15 cellular contexts compared by ENCODE assay signal in the genomic region with DNA sequence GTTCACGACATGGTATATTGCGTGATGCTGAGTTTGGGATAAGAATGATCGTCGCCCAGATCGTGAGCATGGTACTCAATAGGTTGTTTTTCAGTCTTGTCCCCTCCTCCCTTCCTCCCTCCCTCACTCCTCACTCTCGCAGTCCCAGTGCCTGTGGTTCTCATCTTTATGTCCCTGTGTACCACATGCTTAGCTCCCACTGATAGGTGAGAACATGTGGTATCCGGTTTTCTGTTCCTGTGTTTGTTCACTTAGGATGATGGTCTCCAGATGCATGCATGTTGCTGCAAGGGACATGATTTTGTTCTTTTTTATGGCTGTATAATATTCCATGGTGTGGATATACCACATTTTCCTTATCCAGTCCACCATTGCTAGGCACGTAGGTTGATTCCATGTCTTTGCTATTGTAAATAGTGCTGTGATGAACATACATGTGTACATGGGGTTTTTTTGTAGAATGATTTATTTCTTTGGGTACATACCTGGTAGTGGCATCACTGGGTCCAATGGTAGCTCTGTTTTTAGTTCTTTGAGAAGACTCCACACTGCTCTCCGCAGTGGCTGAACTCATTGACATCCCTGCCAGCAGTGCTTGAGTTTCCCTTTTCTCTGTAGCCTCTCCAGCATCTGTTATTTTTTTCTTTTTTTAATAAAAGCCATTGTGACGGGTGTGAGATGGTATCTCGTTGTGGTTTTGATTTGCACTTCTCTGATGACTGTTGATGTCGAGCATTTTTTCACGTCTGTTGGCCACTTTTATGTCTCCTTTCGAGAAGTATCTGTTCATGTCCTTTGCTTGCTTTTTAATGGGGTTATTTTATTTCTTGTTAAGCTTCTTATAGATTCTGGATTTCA. TPM values are rescaled to one million over a fixed set of nuclear protein-coding genes. Genes with fewer than 3 reads are reported as not detected.
DNase-seq lines count a peak whose midpoint lies in the region; TF ChIP-seq lines count a peak whose summit lies in the region.
"Had no signal": no experiment of that assay in that cellular context is flagged by ENCODE, and none has a peak within 500 bp of the region (broad histone marks: within the 10 kb centered on the region; RNA-seq: fewer than 3 reads in every experiment).

No MANE protein-coding gene starts in this region.

- peaks cover 81% of the 10 kb centered on the region for H3K36me3 Mint-ChIP-seq in activated T-helper 2 cell treated with anti-CD3 and anti-CD28 coated beads, Interferon-gamma antibody, Interleukin-2, Interleukin-4, amounts not matched to agents 10 μg/mL and 5 μg/mL and 100 μg/mL, durations not matched to agents 14 hours and 24 hours and 36 hours (ENCODE audit: low read depth)
- peaks cover 89% of the 10 kb centered on the region for H3K36me3 Mint-ChIP-seq in nephron progenitor cell (ENCODE audit: low read depth)

- peak; percentile 60 for DNase-seq in activated effector memory CD4-positive, alpha-beta T cell treated with anti-CD3 and anti-CD28 coated beads, Interleukin-2, amount 50 U/mL, for 16 hours
- no peak for DNase-seq in activated effector memory CD4-positive, alpha-beta T cell treated with Interleukin-2 at 50 U/mL for 16 hours
- DNase-seq in KBM-7 = peak; percentile 50
- no peak for DNase-seq in activated T-helper 2 cell treated with anti-CD3 and anti-CD28 coated beads, Interferon-gamma antibody, Interleukin-2, Interleukin-4, amounts not matched to agents 10 μg/mL and 5 μg/mL and 100 μg/mL, durations not matched to agents 14 hours and 24 hours and 36 hours (ENCODE audit: low spot score)
- no peak for DNase-seq in nephron progenitor cell
- DNase-seq in GDM1 (lab: John Stamatoyannopoulos, UW) = no peak
- no peak for DNase-seq in NCI-H1092 treated with DMSO at 0.1 percent for 48 hours (lab: John Stamatoyannopoulos, UW)
- DNase-seq in NCI-H510A treated with DMSO at 0.1 percent for 48 hours (lab: John Stamatoyannopoulos, UW) = no peak
- DNase-seq: cerebellar nuclear complex, foreskin fibroblast, left colon, NCI-H1930, NCI-H446, sigmoid colon, testis had no signal

- TF ChIP-seq CTCF in nephron progenitor cell (IDR thresholded peaks at IDR 0.05) = no peak

- peaks cover 51% of the 10 kb centered on the region for H3K9me3 Mint-ChIP-seq in activated T-helper 2 cell treated with anti-CD3 and anti-CD28 coated beads, Interferon-gamma antibody, Interleukin-2, Interleukin-4, amounts not matched to agents 10 μg/mL and 5 μg/mL and 100 μg/mL, durations not matched to agents 14 hours and 24 hours and 36 hours
- peaks cover 86% of the 10 kb centered on the region for H3K9me3 Mint-ChIP-seq in nephron progenitor cell

- intact Hi-C loops in activated T-helper 2 cell treated with anti-CD3 and anti-CD28 coated beads, Interferon-gamma antibody, Interleukin-2, Interleukin-4, amounts not matched to agents 10 μg/mL and 5 μg/mL and 100 μg/mL, durations not matched to agents 14 hours and 24 hours and 36 hours (cut with micrococcal nuclease) = loop anchor here (1.0 to 5.0 kb wide), 3 partner anchors 31 to 47 kb away; partner anchors contain the start of genes ALG12, BRD1 and CRELD2

- peaks cover 56% of the 10 kb centered on the region for H3K4me1 Mint-ChIP-seq in activated T-helper 2 cell treated with anti-CD3 and anti-CD28 coated beads, Interferon-gamma antibody, Interleukin-2, Interleukin-4, amounts not matched to agents 10 μg/mL and 5 μg/mL and 100 μg/mL, durations not matched to agents 14 hours and 24 hours and 36 hours (ENCODE audit: low read depth)
- H3K4me1 Mint-ChIP-seq in nephron progenitor cell = no peaks in the 10 kb centered on the region

- in situ Hi-C loops in KBM-7 (cut with MboI; ENCODE audit: low pct_unique_long_range_greater_than_20kb, low sequenced_read_pairs) = no loop called here

- H3K4me3 Mint-ChIP-seq in activated T-helper 2 cell treated with anti-CD3 and anti-CD28 coated beads, Interferon-gamma antibody, Interleukin-2, Interleukin-4, amounts not matched to agents 10 μg/mL and 5 μg/mL and 100 μg/mL, durations not matched to agents 14 hours and 24 hours and 36 hours (ENCODE audit: low read depth) = peak overlapping the region; percentile 34
- H3K4me3 Mint-ChIP-seq in nephron progenitor cell = peak overlapping the region; percentile 8

- H3K27me3 Mint-ChIP-seq in activated T-helper 2 cell treated with anti-CD3 and anti-CD28 coated beads, Interferon-gamma antibody, Interleukin-2, Interleukin-4, amounts not matched to agents 10 μg/mL and 5 μg/mL and 100 μg/mL, durations not matched to agents 14 hours and 24 hours and 36 hours (ENCODE audit: low read depth) = no peaks in the 10 kb centered on the region
- H3K27me3 Mint-ChIP-seq in nephron progenitor cell (ENCODE audit: low read depth, poor library complexity) = peaks cover 5% of the 10 kb centered on the region

- peak overlapping the region; percentile 69 for H3K27ac Mint-ChIP-seq in activated T-helper 2 cell treated with anti-CD3 and anti-CD28 coated beads, Interferon-gamma antibody, Interleukin-2, Interleukin-4, amounts not matched to agents 10 μg/mL and 5 μg/mL and 100 μg/mL, durations not matched to agents 14 hours and 24 hours and 36 hours
- no peak overlapping the region for H3K27ac Mint-ChIP-seq in nephron progenitor cell

RNA-seq across cellular contexts. Expression of gene ZBED4, which starts 16.4 kb away (rescaled TPM):
- 25.2 and 25.6 TPM in 2 replicates for total RNA-seq in activated T-helper 2 cell treated with anti-CD3 and anti-CD28 coated beads, Interferon-gamma antibody, Interleukin-2, Interleukin-4, amounts not matched to agents 10 μg/mL and 5 μg/mL and 100 μg/mL, durations not matched to agents 14 hours and 24 hours and 36 hours

RNA-seq across cellular contexts. Expression of gene BRD1, which starts 42.4 kb away (rescaled TPM):
- total RNA-seq in activated T-helper 2 cell treated with anti-CD3 and anti-CD28 coated beads, Interferon-gamma antibody, Interleukin-2, Interleukin-4, amounts not matched to agents 10 μg/mL and 5 μg/mL and 100 μg/mL, durations not matched to agents 14 hours and 24 hours and 36 hours = 41.3 and 46.2 TPM in 2 replicates

RNA-seq across cellular contexts. Expression of gene ALG12, which starts 48.2 kb away (rescaled TPM):
- total RNA-seq in activated T-helper 2 cell treated with anti-CD3 and anti-CD28 coated beads, Interferon-gamma antibody, Interleukin-2, Interleukin-4, amounts not matched to agents 10 μg/mL and 5 μg/mL and 100 μg/mL, durations not matched to agents 14 hours and 24 hours and 36 hours = 15.5 and 16.5 TPM in 2 replicates

RNA-seq across cellular contexts. Expression of gene CRELD2, which starts 48.4 kb away (rescaled TPM):
- total RNA-seq in activated T-helper 2 cell treated with anti-CD3 and anti-CD28 coated beads, Interferon-gamma antibody, Interleukin-2, Interleukin-4, amounts not matched to agents 10 μg/mL and 5 μg/mL and 100 μg/mL, durations not matched to agents 14 hours and 24 hours and 36 hours = 49.9 and 52.9 TPM in 2 replicates

Comparison
In these comparisons a context has a peak if more than half of its experiments do, and no peak if none do; other contexts are left out.
1. DNase-seq: peak in activated effector memory CD4-positive, alpha-beta T cell treated with anti-CD3 and anti-CD28 coated beads, Interleukin-2, amount 50 U/mL, for 16 hours (single experiment) and KBM-7 (single experiment); none in activated effector memory CD4-positive, alpha-beta T cell treated with Interleukin-2 at 50 U/mL for 16 hours (single experiment), activated T-helper 2 cell treated with anti-CD3 and anti-CD28 coated beads, Interferon-gamma antibody, Interleukin-2, Interleukin-4, amounts not matched to agents 10 μg/mL and 5 μg/mL and 100 μg/mL, durations not matched to agents 14 hours and 24 hours and 36 hours (single experiment), nephron progenitor cell (single experiment), GDM1 (single experiment), NCI-H1092 treated with DMSO at 0.1 percent for 48 hours (single experiment) and NCI-H510A treated with DMSO at 0.1 percent for 48 hours (single experiment).